14 cellular contexts compared by ENCODE assay signal in the genomic region with DNA sequence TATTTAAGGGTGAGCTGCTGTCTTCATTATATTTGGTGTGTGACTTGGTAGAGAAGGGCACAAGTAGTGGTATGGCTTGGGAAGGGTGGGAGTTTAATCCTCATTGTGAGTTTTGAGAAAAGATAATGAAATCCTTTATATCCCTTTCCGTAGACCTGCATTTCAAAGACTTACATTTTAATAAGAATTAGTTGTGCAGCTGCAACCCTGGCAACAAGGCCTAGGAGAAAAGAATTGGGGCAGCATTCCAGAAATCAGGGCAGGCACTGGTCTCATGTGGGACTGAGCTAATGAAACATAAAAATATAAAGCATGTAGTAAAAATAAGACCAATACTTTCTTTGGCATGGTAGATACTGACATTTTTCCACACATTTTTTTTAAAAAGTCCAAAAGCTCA.
A peak's percentile ranks its signal among the peaks of the same experiment; 100 is the strongest.
DNase-seq lines count a peak whose midpoint lies in the region; ATAC-seq and TF ChIP-seq lines count a peak whose summit lies in the region.
"Had no signal": no experiment of that assay in that cellular context is flagged by ENCODE, and none has a peak within 500 bp of the region (broad histone marks: within the 10 kb centered on the region; RNA-seq: fewer than 3 reads in every experiment).

No MANE protein-coding gene starts in this region.

- CTCF ChIA-PET in MCF 10A (lab: Yijun Ruan, JAX): interaction anchor here (0.6 to 0.7 kb wide), 2 partner anchors 86 to 903 kb away, joined by 3 to 4 read pairs; partner anchors contain the start of gene P4HA2

- H3K36me3 ChIP-seq in breast epithelium: no peaks in the 10 kb centered on the region
- H3K36me3 ChIP-seq: esophagus muscularis mucosa had no signal

- H3K9me3 Mint-ChIP-seq in MCF 10A (ENCODE audit: unreplicated experiment): no peaks in the 10 kb centered on the region
- peaks cover 8 to 29% (median 17%) of the 10 kb centered on the region in 5 experiments for H3K9me3 Mint-ChIP-seq in brain

- H3K27me3 Mint-ChIP-seq in MCF 10A (ENCODE audit: insufficient read depth, unreplicated experiment) (no peaks in the 10 kb centered on the region), brain (no peaks in the 10 kb centered on the region)
- H3K27me3 Mint-ChIP-seq: progenitor cell of endocrine pancreas had no signal

- H3K4me1 Mint-ChIP-seq in MCF 10A (ENCODE audit: insufficient read depth, unreplicated experiment) (peaks cover 42% of the 10 kb centered on the region), brain (peaks cover 54% of the 10 kb centered on the region)

- peak overlapping the region in 1 of 2 donors; percentile 7 for H3K27ac ChIP-seq in breast epithelium
- H3K27ac ChIP-seq in temporal lobe (ENCODE audit: low read depth, low read length): peak overlapping the region; percentile 59
- H3K27ac ChIP-seq: body of pancreas, esophagus muscularis mucosa had no signal

- no peaks in the 10 kb centered on the region for H3K9me3 ChIP-seq in breast epithelium
- H3K9me3 ChIP-seq: body of pancreas, esophagus muscularis mucosa had no signal

- no peak for TF ChIP-seq CTCF in MCF 10A (IDR thresholded peaks at IDR 0.05; ENCODE audit: unreplicated experiment)
- no peak for TF ChIP-seq CTCF in breast epithelium (IDR thresholded peaks at IDR 0.05)
- TF ChIP-seq CTCF in brain (conservative IDR thresholded peaks at IDR 0.05): no peak
- no peak for TF ChIP-seq CTCF in omental fat pad (IDR thresholded peaks at IDR 0.05)

- H3K4me3 Mint-ChIP-seq in MCF 10A (ENCODE audit: unreplicated experiment): no peak overlapping the region
- peak overlapping the region; percentile 16 to 75 (median 68) for H3K4me3 Mint-ChIP-seq in brain

- BruUV-seq in MCF 10A (replicated peaks; lab: Mats Ljungman, UMichigan): no TSS peak

- peaks cover 65% of the 10 kb centered on the region for H3K36me3 Mint-ChIP-seq in MCF 10A (ENCODE audit: insufficient read depth, unreplicated experiment)
- peaks cover 66% of the 10 kb centered on the region for H3K36me3 Mint-ChIP-seq in brain

- no peak overlapping the region for H3K4me3 ChIP-seq in breast epithelium
- H3K4me3 ChIP-seq: body of pancreas, esophagus muscularis mucosa had no signal

- H3K27me3 ChIP-seq in breast epithelium: no peaks in the 10 kb centered on the region
- H3K27me3 ChIP-seq: body of pancreas, esophagus muscularis mucosa had no signal

- peak overlapping the region; percentile 50 for H3K27ac Mint-ChIP-seq in MCF 10A (ENCODE audit: low read depth, unreplicated experiment)
- H3K27ac Mint-ChIP-seq in brain: peak overlapping the region; percentile 78 to 96 (median 92)
- H3K27ac Mint-ChIP-seq: progenitor cell of endocrine pancreas had no signal

- intact Hi-C loops in MCF 10A (cut with micrococcal nuclease) (no loop called here), breast epithelium (cut with DNase I; ENCODE audit: low total_unique reads) (no loop called here)

- POLR2A ChIA-PET in MCF 10A (lab: Yijun Ruan, JAX): interaction anchor here (0.7 to 6.6 kb wide), 14 partner anchors 10 to 158 kb away, joined by 3 to 57 read pairs (median 7); partner anchors contain the start of gene CDC42SE2

- DNase-seq in MCF 10A (ENCODE audit: unreplicated experiment) (no peak), breast epithelium (ENCODE audit: low spot score in 2 of 2) (no peak), medulla oblongata (ENCODE audit: extremely low spot score) (peak; percentile 88), omental fat pad (ENCODE audit: low spot score) (no peak), GM19240 (ENCODE audit: insufficient read length, low spot score) (no peak)
- DNase-seq: GOT3; NCI-H2029; stimulated activated CD4-positive, alpha-beta T cell treated with anti-CD3 and anti-CD28 coated beads, Interleukin-4, amount 100 ng/mL, for 1 hour had no signal

- no peak for TF ChIP-seq POLR2A in breast epithelium (IDR thresholded peaks at IDR 0.05)

- no peaks in the 10 kb centered on the region for H3K4me1 ChIP-seq in breast epithelium

- ATAC-seq in omental fat pad (ENCODE audit: low FRiP score) (no peak), GM18858 (IDR thresholded peaks at IDR 0.05; ENCODE audit: unreplicated experiment) (no peak)
- ATAC-seq: body of pancreas had no signal
